ENCODE assay signal across 8 cellular contexts in the genomic region with DNA sequence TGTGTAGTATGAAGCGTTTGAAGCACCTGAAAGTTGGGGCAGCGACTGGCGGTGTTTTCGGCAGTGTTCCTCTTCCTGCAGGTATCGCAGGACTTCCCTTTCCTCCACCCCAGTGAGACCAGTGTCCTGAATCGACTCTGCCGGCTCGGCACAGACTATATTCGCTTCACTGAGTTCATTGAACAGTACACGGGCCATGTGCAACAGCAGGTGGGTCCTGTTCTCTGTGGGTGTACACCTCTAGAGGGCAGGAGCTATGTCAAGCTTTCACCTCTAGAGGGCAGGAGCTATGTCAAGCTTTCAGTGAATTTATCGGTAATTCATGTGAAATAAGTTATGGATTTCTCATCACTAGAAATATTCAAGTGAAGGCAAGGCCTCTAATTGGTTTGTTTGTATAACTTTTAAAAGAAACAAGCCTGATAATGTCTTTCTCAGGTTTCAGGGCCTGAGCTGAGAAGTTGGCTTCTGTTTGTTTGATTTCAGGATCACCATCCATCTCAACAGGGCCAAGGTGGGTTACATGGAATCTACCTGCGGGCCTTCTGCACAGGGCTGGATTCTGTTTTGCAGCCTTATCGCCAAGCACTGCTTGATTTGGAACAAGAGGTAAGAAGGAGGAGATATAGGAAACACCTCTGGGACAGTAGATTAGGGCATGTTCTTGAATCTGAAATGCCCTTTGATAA. TPM values are rescaled to one million over a fixed set of nuclear protein-coding genes. Genes with fewer than 3 reads are reported as not detected.
DNase-seq lines count a peak whose midpoint lies in the region; ATAC-seq, FAIRE-seq and TF ChIP-seq lines count a peak whose summit lies in the region.

No MANE protein-coding gene starts in this region.

- no peak overlapping the region for H3K4me2 ChIP-seq in keratinocyte (ENCODE audit: control insufficient read depth, extremely low read depth, insufficient read depth, low read depth, low read length)

- peaks cover 10% of the 10 kb centered on the region for H3K4me1 ChIP-seq in keratinocyte (ENCODE audit: control insufficient read depth, extremely low read depth, insufficient read depth, low read length)

- H3K9ac ChIP-seq in keratinocyte (ENCODE audit: control insufficient read depth, extremely low read depth, insufficient read depth, low read length): no peak overlapping the region

- peaks cover 4% of the 10 kb centered on the region for H4K20me1 ChIP-seq in keratinocyte (ENCODE audit: control insufficient read depth, extremely low read depth, insufficient read depth, low read length)

- no peaks in the 10 kb centered on the region for H3K9me1 ChIP-seq in keratinocyte (ENCODE audit: control insufficient read depth, extremely low read depth, insufficient read depth, low read length)

- H3K27me3 Mint-ChIP-seq in activated naive CD8-positive, alpha-beta T cell treated with anti-CD3 and anti-CD28 coated beads, Interleukin-2, amount 10 ng/mL, durations not matched to agents 7 days and 5 days: no peaks in the 10 kb centered on the region
- no peaks in the 10 kb centered on the region for H3K27me3 Mint-ChIP-seq in stimulated activated naive CD8-positive, alpha-beta T cell treated with anti-CD3 and anti-CD28 coated beads, Interleukin-15, amount 100 ng/mL, for 72 hours

- no peaks in the 10 kb centered on the region for H3K27me3 ChIP-seq in keratinocyte (ENCODE audit: control insufficient read depth, extremely low read depth, insufficient read depth, low read length)

- peak; percentile 70 for FAIRE-seq in keratinocyte (lab: Jason Lieb, UNC)

- peaks cover 13% of the 10 kb centered on the region for H3K4me1 Mint-ChIP-seq in activated naive CD8-positive, alpha-beta T cell treated with anti-CD3 and anti-CD28 coated beads, Interleukin-2, amount 10 ng/mL, durations not matched to agents 7 days and 5 days
- peaks cover 35% of the 10 kb centered on the region for H3K4me1 Mint-ChIP-seq in stimulated activated naive CD8-positive, alpha-beta T cell treated with anti-CD3 and anti-CD28 coated beads, Interleukin-15, amount 100 ng/mL, for 72 hours

- H3K36me3 ChIP-seq in keratinocyte (ENCODE audit: control insufficient read depth in 2 of 2, extremely low read depth in 1 of 2, insufficient read depth in 2 of 2, low read length in 2 of 2): peaks cover 0 to 16% of the 10 kb centered on the region in 2 experiments

- TF ChIP-seq CTCF in GM12865 (IDR thresholded peaks at IDR 0.05; ENCODE audit: insufficient read depth, low read depth, low read length, missing control alignments): peak; percentile 85
- peak; percentile 66 to 88 (median 79) for TF ChIP-seq CTCF in keratinocyte (optimal IDR thresholded peaks at IDR 0.05 in 1 of 3, IDR thresholded peaks at IDR 0.05 in 1 of 3, conservative IDR thresholded peaks at IDR 0.05 in 1 of 3; ENCODE audit: extremely low read depth in 1 of 3, insufficient read depth in 2 of 3, low read length in 3 of 3)

- ATAC-seq in activated naive CD8-positive, alpha-beta T cell treated with anti-CD3 and anti-CD28 coated beads, Interleukin-2, amount 10 ng/mL, durations not matched to agents 7 days and 5 days (ENCODE audit: low read depth): peak; percentile 41
- ATAC-seq in stimulated activated naive CD8-positive, alpha-beta T cell treated with anti-CD3 and anti-CD28 coated beads, Interleukin-15, amount 100 ng/mL, for 72 hours: peak; percentile 70

- H3K27ac Mint-ChIP-seq in activated naive CD8-positive, alpha-beta T cell treated with anti-CD3 and anti-CD28 coated beads, Interleukin-2, amount 10 ng/mL, durations not matched to agents 7 days and 5 days: no peak overlapping the region
- H3K27ac Mint-ChIP-seq in stimulated activated naive CD8-positive, alpha-beta T cell treated with anti-CD3 and anti-CD28 coated beads, Interleukin-15, amount 100 ng/mL, for 72 hours: no peak overlapping the region

- peaks cover 27% of the 10 kb centered on the region for H3K36me3 Mint-ChIP-seq in activated naive CD8-positive, alpha-beta T cell treated with anti-CD3 and anti-CD28 coated beads, Interleukin-2, amount 10 ng/mL, durations not matched to agents 7 days and 5 days

- DNase-seq in AG08395 (ENCODE audit: low spot score) (peak; percentile 40), GM12865 (ENCODE audit: low read depth) (peak; percentile 76), NCI-H69 (lab: John Stamatoyannopoulos, UW) (peak; percentile 69), keratinocyte (ENCODE audit: low read depth, low spot score) (no peak), NCI-H2029 (lab: John Stamatoyannopoulos, UW) (no peak), C1 segment of cervical spinal cord (lab: John Stamatoyannopoulos, UW) (no peak)
- no peak for DNase-seq in activated naive CD8-positive, alpha-beta T cell treated with anti-CD3 and anti-CD28 coated beads, Interleukin-2, amount 10 ng/mL, durations not matched to agents 7 days and 5 days
- DNase-seq in stimulated activated naive CD8-positive, alpha-beta T cell treated with anti-CD3 and anti-CD28 coated beads, Interleukin-15, amount 100 ng/mL, for 72 hours: peak in 1 of 2 donors; percentile 25

- H3K4me3 ChIP-seq in GM12865 (ENCODE audit: low read depth, low read length) (no peak overlapping the region), keratinocyte (ENCODE audit: control insufficient read depth in 2 of 3, extremely low read depth in 1 of 3, insufficient read depth in 2 of 3, low read depth in 1 of 3, low read length in 3 of 3) (no peak overlapping the region)

- no peaks in the 10 kb centered on the region for H3K9me3 Mint-ChIP-seq in activated naive CD8-positive, alpha-beta T cell treated with anti-CD3 and anti-CD28 coated beads, Interleukin-2, amount 10 ng/mL, durations not matched to agents 7 days and 5 days
- H3K9me3 Mint-ChIP-seq in stimulated activated naive CD8-positive, alpha-beta T cell treated with anti-CD3 and anti-CD28 coated beads, Interleukin-15, amount 100 ng/mL, for 72 hours: no peaks in the 10 kb centered on the region

- dilution Hi-C loops in keratinocyte (cut with MboI; ENCODE audit: extremely low pct_ligation_motif_present, low sequenced_read_pairs): no loop called here

- POLR2A ChIA-PET in activated naive CD8-positive, alpha-beta T cell treated with anti-CD3 and anti-CD28 coated beads, Interleukin-2, amount 10 ng/mL, durations not matched to agents 7 days and 5 days (lab: Charles Lee): no interaction called here

- no peak overlapping the region for H3K4me3 Mint-ChIP-seq in activated naive CD8-positive, alpha-beta T cell treated with anti-CD3 and anti-CD28 coated beads, Interleukin-2, amount 10 ng/mL, durations not matched to agents 7 days and 5 days
- no peak overlapping the region for H3K4me3 Mint-ChIP-seq in stimulated activated naive CD8-positive, alpha-beta T cell treated with anti-CD3 and anti-CD28 coated beads, Interleukin-15, amount 100 ng/mL, for 72 hours

- H2AFZ ChIP-seq in keratinocyte (ENCODE audit: control insufficient read depth, low read length): no peak overlapping the region

- no peak overlapping the region for H3K27ac ChIP-seq in keratinocyte (ENCODE audit: control insufficient read depth, insufficient read depth, low read length)

- peaks cover 26% of the 10 kb centered on the region for H3K79me2 ChIP-seq in keratinocyte (ENCODE audit: control insufficient read depth, insufficient read depth, low read length)

- H3K9me3 ChIP-seq in keratinocyte (ENCODE audit: control insufficient read depth, low read depth, low read length): no peaks in the 10 kb centered on the region

RNA-seq across cellular contexts. Expression of a gene that starts 5.3 kb away (rescaled TPM):
- total RNA-seq in activated naive CD8-positive, alpha-beta T cell treated with anti-CD3 and anti-CD28 coated beads, Interleukin-2, amount 10 ng/mL, durations not matched to agents 7 days and 5 days: 10 to 100 TPM; 33.4 to 34.5 TPM
- polyA plus RNA-seq in keratinocyte: 13.5 to 16.1 TPM (median 15.9 TPM) in 3 replicates
- 6.1 TPM for polyA plus RNA-seq in keratinocyte (2011; ENCODE audit: low read depth)
- 9.5 and 12.3 TPM in 2 replicates for polyA plus RNA-seq in keratinocyte (2011; cell fraction: cytosol; rRNA removed)
- polyA plus RNA-seq in keratinocyte (2011; cell fraction: nucleus; rRNA removed): 14.6 and 15.3 TPM in 2 replicates
- 10.8 and 14.8 TPM in 2 replicates for polyA plus RNA-seq in keratinocyte (2012; ENCODE audit: low replicate concordance)
- polyA minus RNA-seq in keratinocyte: 17.9 to 26.1 TPM (median 19.3 TPM) in 3 replicates
- 20.7 TPM for polyA minus RNA-seq in keratinocyte (2011; cell fraction: cytosol; rRNA and poly(A)+ RNA removed)
- 22.1 and 24.6 TPM in 2 replicates for polyA minus RNA-seq in keratinocyte (2011; cell fraction: nucleus; rRNA and poly(A)+ RNA removed)

RNA-seq across cellular contexts. Expression of a gene that starts 5.3 kb away (rescaled TPM):
- 10 to 100 TPM; 34.0 to 36.1 TPM for total RNA-seq in activated naive CD8-positive, alpha-beta T cell treated with anti-CD3 and anti-CD28 coated beads, Interleukin-2, amount 10 ng/mL, durations not matched to agents 7 days and 5 days
- polyA plus RNA-seq in keratinocyte: 8.5 to 9.7 TPM (median 8.7 TPM) in 3 replicates
- 10.4 TPM for polyA plus RNA-seq in keratinocyte (2011; ENCODE audit: low read depth)
- 6.2 and 7.3 TPM in 2 replicates for polyA plus RNA-seq in keratinocyte (2011; cell fraction: cytosol; rRNA removed)
- 20.7 and 21.5 TPM in 2 replicates for polyA plus RNA-seq in keratinocyte (2011; cell fraction: nucleus; rRNA removed)
- 7.3 and 12.1 TPM in 2 replicates for polyA plus RNA-seq in keratinocyte (2012; ENCODE audit: low replicate concordance)
- polyA minus RNA-seq in keratinocyte: 7.5 to 12.7 TPM (median 9.9 TPM) in 3 replicates
- 9.6 TPM for polyA minus RNA-seq in keratinocyte (2011; cell fraction: cytosol; rRNA and poly(A)+ RNA removed)
- 13.3 and 17.6 TPM in 2 replicates for polyA minus RNA-seq in keratinocyte (2011; cell fraction: nucleus; rRNA and poly(A)+ RNA removed)

RNA-seq across cellular contexts. Expression of a gene that starts 45.8 kb away (rescaled TPM):
- 10 to 100 TPM; 11.9 to 13.0 TPM for total RNA-seq in activated naive CD8-positive, alpha-beta T cell treated with anti-CD3 and anti-CD28 coated beads, Interleukin-2, amount 10 ng/mL, durations not matched to agents 7 days and 5 days
- 10.6 to 14.1 TPM (median 14.0 TPM) in 3 replicates for polyA plus RNA-seq in keratinocyte
- 2.3 TPM for polyA plus RNA-seq in keratinocyte (2011; ENCODE audit: low read depth)
- 6.7 and 11.9 TPM in 2 replicates for polyA plus RNA-seq in keratinocyte (2011; cell fraction: cytosol; rRNA removed)
- polyA plus RNA-seq in keratinocyte (2011; cell fraction: nucleus; rRNA removed): 16.3 and 17.7 TPM in 2 replicates
- polyA plus RNA-seq in keratinocyte (2012; ENCODE audit: low replicate concordance): 3.5 and 8.0 TPM in 2 replicates
- polyA minus RNA-seq in keratinocyte: 13.4 to 19.6 TPM (median 17.4 TPM) in 3 replicates
- 7.5 TPM for polyA minus RNA-seq in keratinocyte (2011; cell fraction: cytosol; rRNA and poly(A)+ RNA removed)
- polyA minus RNA-seq in keratinocyte (2011; cell fraction: nucleus; rRNA and poly(A)+ RNA removed): 7.3 and 11.2 TPM in 2 replicates

Comparison
In these comparisons a context has a peak if more than half of its experiments do, and no peak if none do; other contexts are left out.
1. DNase-seq: peak in AG08395 (single experiment), GM12865 (single experiment) and NCI-H69 (single experiment); none in activated naive CD8-positive, alpha-beta T cell treated with anti-CD3 and anti-CD28 coated beads, Interleukin-2, amount 10 ng/mL, durations not matched to agents 7 days and 5 days (single experiment), keratinocyte (single experiment), NCI-H2029 (single experiment) and C1 segment of cervical spinal cord (0 of 14).